In the genomic region with DNA sequence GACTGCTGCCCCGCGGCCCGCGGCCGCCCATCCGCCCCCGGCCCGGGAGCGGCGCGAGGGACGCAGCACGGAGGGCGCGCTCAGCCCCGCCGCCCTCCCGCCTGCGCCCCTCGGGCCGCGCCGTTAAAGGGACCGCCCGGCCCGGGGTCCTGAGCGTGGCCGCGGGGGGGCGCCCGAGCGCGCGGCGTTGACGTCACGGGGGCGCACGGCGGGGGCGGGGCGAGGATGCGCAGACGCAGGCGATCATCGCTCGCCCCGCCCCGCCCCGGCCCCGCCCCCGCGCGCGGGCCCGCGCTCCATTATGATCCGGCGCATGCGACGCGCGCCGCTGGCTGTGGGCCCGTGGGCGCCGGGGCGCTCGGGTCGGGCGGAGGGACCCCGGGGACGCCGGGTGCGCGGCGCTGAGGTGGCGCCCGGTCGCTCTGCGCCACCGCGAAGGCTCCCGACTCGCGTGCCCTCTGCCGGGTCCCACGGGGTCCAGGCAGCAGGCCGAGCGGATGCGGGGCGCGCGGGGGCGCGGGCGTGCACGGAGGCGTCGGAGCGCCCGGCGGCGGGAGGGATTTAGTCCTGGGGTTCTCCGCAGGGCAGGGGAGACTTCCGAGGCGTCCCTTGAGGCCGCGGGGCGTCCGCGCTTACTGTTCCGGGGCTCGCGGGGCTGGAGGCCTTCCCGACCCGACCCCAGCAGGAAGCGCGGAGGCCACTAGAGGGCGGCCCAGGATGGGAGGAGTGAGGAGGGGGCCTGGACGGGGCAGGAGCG, we compare ENCODE assay signal across 8 cellular contexts. TPM values are rescaled to one million over a fixed set of nuclear protein-coding genes. Genes with fewer than 3 reads are reported as not detected.
DNase-seq lines count a peak whose midpoint lies in the region; ATAC-seq and TF ChIP-seq lines count a peak whose summit lies in the region.

DVL1 (minus strand) TSS at position 163 of the 757 bp plus-strand sequence. CDS start 353 bp downstream, outside the sequence.

- TF ChIP-seq CTCF in WTC11 (IDR thresholded peaks at IDR 0.05): no peak

- peaks cover 27% of the 10 kb centered on the region for H3K4me1 Mint-ChIP-seq in WTC11

- peak; percentile 37 for ATAC-seq in GM21526 (IDR thresholded peaks at IDR 0.05; ENCODE audit: low FRiP score, unreplicated experiment)
- peak; percentile 23 for ATAC-seq in WTC11

- CTCF ChIA-PET in WTC11 (lab: Charles Lee): no interaction called here

- DNase-seq in EH (ENCODE audit: low read depth): peak; percentile 80
- peak; percentile 68 for DNase-seq in LHCN-M2 (ENCODE audit: low read depth)
- peak; percentile 86 for DNase-seq in WTC11 (ENCODE audit: low spot score)
- peak in 38 of 61 donors; percentile 21 to 79 (median 56) for DNase-seq in caudate nucleus (lab: John Stamatoyannopoulos, UW)
- DNase-seq in iris pigment epithelial cell (ENCODE audit: low read depth): peak; percentile 57
- peak; percentile 31 to 57 (median 44) for DNase-seq in stimulated activated CD4-positive, alpha-beta T cell treated with anti-CD3 and anti-CD28 coated beads, Interleukin-12 subunit alpha, Interleukin-12 subunit beta, amount 100 ng/mL, for 48 hours (ENCODE audit: low read depth in 2 of 3, low spot score in 1 of 3)
- no peak for DNase-seq in OCI-M2 (lab: John Stamatoyannopoulos, UW; ENCODE audit: unreplicated experiment)

- H3K27ac Mint-ChIP-seq in WTC11: no peak within 1 kb of the TSS

- no peaks in the 10 kb centered on the region for H3K9me3 Mint-ChIP-seq in WTC11

- peaks cover 11% of the 10 kb centered on the region for H3K27me3 Mint-ChIP-seq in WTC11 (ENCODE audit: low read depth)

- H3K27ac ChIP-seq in caudate nucleus (ENCODE audit: low read depth, low read length): peak within 1 kb of the TSS; percentile 82

- H3K4me3 Mint-ChIP-seq in WTC11: peak within 1 kb of the TSS; percentile 70

- no peaks in the 10 kb centered on the region for H3K36me3 Mint-ChIP-seq in WTC11

- POLR2A ChIA-PET in WTC11 (lab: Charles Lee): no interaction called here

TF ChIP-seq in WTC11, 78 proteins besides CTCF, POLR2A, EP300 and RAD21:
- TF ChIP-seq ZNF423 (CRISPR knock-in tag; IDR thresholded peaks at IDR 0.05) (peak; percentile 8), ZNF416 (CRISPR knock-in tag; IDR thresholded peaks at IDR 0.05) (0 out of 2 replicates have a peak, but pooled peaks have one; percentile 67), HMGXB4 (CRISPR knock-in tag; IDR thresholded peaks at IDR 0.05) (peak; percentile 88), FOXP1 (CRISPR knock-in tag; IDR thresholded peaks at IDR 0.05; ENCODE audit: borderline replicate concordance) (peak; percentile 30; the same call in 1 of the 2 replicates), ZNF263 (CRISPR knock-in tag; IDR thresholded peaks at IDR 0.05; ENCODE audit: low read depth) (no peak), SP1 (CRISPR knock-in tag; conservative IDR thresholded peaks at IDR 0.05) (peak; percentile 61; the same call in 1 of the 2 replicates), ZMAT4 (CRISPR knock-in tag; IDR thresholded peaks at IDR 0.05) (no peak)
- TF ChIP-seq, protein P1, sequence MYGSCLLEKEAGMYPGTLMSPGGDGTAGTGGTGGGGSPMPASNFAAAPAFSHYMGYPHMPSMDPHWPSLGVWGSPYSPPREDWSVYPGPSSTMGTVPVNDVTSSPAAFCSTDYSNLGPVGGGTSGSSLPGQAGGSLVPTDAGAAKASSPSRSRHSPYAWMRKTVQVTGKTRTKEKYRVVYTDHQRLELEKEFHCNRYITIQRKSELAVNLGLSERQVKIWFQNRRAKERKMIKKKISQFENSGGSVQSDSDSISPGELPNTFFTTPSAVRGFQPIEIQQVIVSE (CRISPR knock-in tag; IDR thresholded peaks at IDR 0.05; ENCODE audit: borderline replicate concordance): no peak

RNA-seq across cellular contexts. Expression of gene DVL1, which starts in this region (rescaled TPM):
- total RNA-seq in LHCN-M2 (2014; rRNA removed) (85.6 and 86.6 TPM in 2 replicates), WTC11 (2021) (74.1 to 91.4 TPM (median 77.3 TPM) in 3 replicates)
- 43.7 TPM for polyA plus RNA-seq in LHCN-M2 (2012)
